8 cellular contexts compared by ENCODE assay signal in genomic region chr2:176490061-176490861, GRCh38.
DNase-seq lines count a peak whose midpoint lies in the region; ATAC-seq and TF ChIP-seq lines count a peak whose summit lies in the region.
"Had no signal": no experiment of that assay in that cellular context is flagged by ENCODE, and none has a peak within 500 bp of the region (broad histone marks: within the 10 kb centered on the region; RNA-seq: fewer than 3 reads in every experiment).

No MANE protein-coding gene starts in this region.

- intact Hi-C loops in esophagus squamous epithelium (cut with DNase I) (no loop called here), upper lobe of right lung (cut with DNase I) (no loop called here)

- peak; percentile 34 for ATAC-seq in upper lobe of right lung
- no peak for ATAC-seq in activated CD8-positive, alpha-beta T cell treated with anti-CD3 and anti-CD28 coated beads, Interleukin-2, amount 10 ng/mL, durations not matched to agents 7 days and 5 days

- no peak for TF ChIP-seq POLR2A in esophagus squamous epithelium (IDR thresholded peaks at IDR 0.05)

- H3K4me1 Mint-ChIP-seq in activated CD8-positive, alpha-beta T cell treated with anti-CD3 and anti-CD28 coated beads, Interleukin-2, amount 10 ng/mL, durations not matched to agents 7 days and 5 days (ENCODE audit: low read depth): peaks cover 10% of the 10 kb centered on the region

- peaks cover 0 to 12% (median 0%) of the 10 kb centered on the region in 4 donors for H3K27me3 ChIP-seq in esophagus squamous epithelium
- H3K27me3 ChIP-seq in upper lobe of right lung: no peaks in the 10 kb centered on the region

- H3K36me3 Mint-ChIP-seq in activated CD8-positive, alpha-beta T cell treated with anti-CD3 and anti-CD28 coated beads, Interleukin-2, amount 10 ng/mL, durations not matched to agents 7 days and 5 days (ENCODE audit: low read depth): no peaks in the 10 kb centered on the region

- peaks cover 18 to 78% (median 50%) of the 10 kb centered on the region in 3 donors for H3K4me1 ChIP-seq in esophagus squamous epithelium
- peaks cover 10% of the 10 kb centered on the region for H3K4me1 ChIP-seq in upper lobe of right lung

- H3K27ac Mint-ChIP-seq in activated CD8-positive, alpha-beta T cell treated with anti-CD3 and anti-CD28 coated beads, Interleukin-2, amount 10 ng/mL, durations not matched to agents 7 days and 5 days: no peak overlapping the region

- TF ChIP-seq CTCF in esophagus squamous epithelium (IDR thresholded peaks at IDR 0.05) (no peak), upper lobe of right lung (IDR thresholded peaks at IDR 0.05) (no peak)

- H3K9me3 Mint-ChIP-seq in activated CD8-positive, alpha-beta T cell treated with anti-CD3 and anti-CD28 coated beads, Interleukin-2, amount 10 ng/mL, durations not matched to agents 7 days and 5 days (ENCODE audit: insufficient read depth): no peaks in the 10 kb centered on the region

- peak; percentile 70 for DNase-seq in M059J (ENCODE audit: low read depth)
- DNase-seq in esophagus squamous epithelium (lab: John Stamatoyannopoulos, UW): no peak
- DNase-seq in midbrain (lab: John Stamatoyannopoulos, UW): peak; percentile 35
- no peak for DNase-seq in upper lobe of right lung
- no peak for DNase-seq in GM19240 (ENCODE audit: insufficient read length, low spot score)
- no peak for DNase-seq in NCI-H187 treated with DMSO at 0.1 percent for 48 hours (lab: John Stamatoyannopoulos, UW)
- no peak for DNase-seq in activated CD8-positive, alpha-beta T cell treated with anti-CD3 and anti-CD28 coated beads, Interleukin-2, amount 10 ng/mL, durations not matched to agents 7 days and 5 days
- DNase-seq: erythroblast had no signal

- H3K27ac ChIP-seq in esophagus squamous epithelium (peak overlapping the region; percentile 83 to 91 (median 89)), upper lobe of right lung (no peak overlapping the region)

- H3K9me3 ChIP-seq in esophagus squamous epithelium (no peaks in the 10 kb centered on the region), upper lobe of right lung (no peaks in the 10 kb centered on the region)

- H3K36me3 ChIP-seq in esophagus squamous epithelium (no peaks in the 10 kb centered on the region), upper lobe of right lung (no peaks in the 10 kb centered on the region)

- no peak overlapping the region for H3K4me3 Mint-ChIP-seq in activated CD8-positive, alpha-beta T cell treated with anti-CD3 and anti-CD28 coated beads, Interleukin-2, amount 10 ng/mL, durations not matched to agents 7 days and 5 days

- peaks cover 37% of the 10 kb centered on the region for H3K27me3 Mint-ChIP-seq in activated CD8-positive, alpha-beta T cell treated with anti-CD3 and anti-CD28 coated beads, Interleukin-2, amount 10 ng/mL, durations not matched to agents 7 days and 5 days (ENCODE audit: low read depth)

- CTCF ChIA-PET in activated CD8-positive, alpha-beta T cell treated with anti-CD3 and anti-CD28 coated beads, Interleukin-2, amount 10 ng/mL, durations not matched to agents 7 days and 5 days (lab: Charles Lee): interaction anchor here (2.0 kb wide), 1 partner anchor 35 kb away, joined by 5 read pairs; no protein-coding TSS in a partner anchor

- peak overlapping the region in 2 of 4 donors; percentile 22 to 45 for H3K4me3 ChIP-seq in esophagus squamous epithelium
- H3K4me3 ChIP-seq in upper lobe of right lung: no peak overlapping the region

- WGBS in esophagus squamous epithelium, 2 donors: 70% methylated on average over 20 of the region's 47 CpGs

- POLR2A ChIA-PET in activated CD8-positive, alpha-beta T cell treated with anti-CD3 and anti-CD28 coated beads, Interleukin-2, amount 10 ng/mL, durations not matched to agents 7 days and 5 days (lab: Charles Lee): no interaction called here

Comparison
In these comparisons a context has a peak if more than half of its experiments do, and no peak if none do; other contexts are left out.
1. DNase-seq: peak in M059J (single experiment) and midbrain (single experiment); none in esophagus squamous epithelium (single experiment), upper lobe of right lung (single experiment), GM19240 (single experiment), NCI-H187 treated with DMSO at 0.1 percent for 48 hours (single experiment) and activated CD8-positive, alpha-beta T cell treated with anti-CD3 and anti-CD28 coated beads, Interleukin-2, amount 10 ng/mL, durations not matched to agents 7 days and 5 days (single experiment).